In the genomic region with DNA sequence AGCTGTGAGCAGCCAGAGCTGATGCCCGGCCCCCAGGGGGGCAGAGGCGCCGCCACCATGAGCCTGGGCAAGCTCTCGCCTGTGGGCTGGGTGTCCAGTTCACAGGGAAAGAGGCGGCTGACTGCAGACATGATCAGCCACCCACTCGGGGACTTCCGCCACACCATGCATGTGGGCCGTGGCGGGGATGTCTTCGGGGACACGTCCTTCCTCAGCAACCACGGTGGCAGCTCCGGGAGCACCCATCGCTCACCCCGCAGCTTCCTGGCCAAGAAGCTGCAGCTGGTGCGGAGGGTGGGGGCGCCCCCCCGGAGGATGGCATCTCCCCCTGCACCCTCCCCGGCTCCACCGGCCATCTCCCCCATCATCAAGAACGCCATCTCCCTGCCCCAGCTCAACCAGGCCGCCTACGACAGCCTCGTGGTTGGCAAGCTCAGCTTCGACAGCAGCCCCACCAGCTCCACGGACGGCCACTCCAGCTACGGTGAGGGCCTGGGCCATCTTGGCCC, we compare ENCODE assay signal across 9 cellular contexts. TPM values are rescaled to one million over a fixed set of nuclear protein-coding genes. Genes with fewer than 3 reads are reported as not detected.
DNase-seq lines count a peak whose midpoint lies in the region; ATAC-seq and TF ChIP-seq lines count a peak whose summit lies in the region.
"Had no signal": no experiment of that assay in that cellular context is flagged by ENCODE, and none has a peak within 500 bp of the region (broad histone marks: within the 10 kb centered on the region; RNA-seq: fewer than 3 reads in every experiment).

No MANE protein-coding gene starts in this region.

- CTCF ChIA-PET in GM10248 (lab: Yijun Ruan, JAX): interaction anchor here (1.1 to 21.7 kb wide), 24 partner anchors 10 to 399 kb away, joined by 3 to 584 read pairs (median 8); partner anchors contain the start of genes GGA1, LGALS2 and MFNG

- H3K27me3 ChIP-seq in smooth muscle cell (ENCODE audit: low read depth): no peaks in the 10 kb centered on the region

- WGBS in smooth muscle cell (ENCODE audit: low lambda C conversion rate): 92% methylated on average over 22 of the region's 28 CpGs

- H2AFZ ChIP-seq in smooth muscle cell (ENCODE audit: low read depth): no peak overlapping the region

- DNase-seq in GM10248 (ENCODE audit: extremely low spot score) (peak; percentile 60), epithelial cell of prostate (ENCODE audit: low read depth, low spot score) (no peak), smooth muscle cell (lab: John Stamatoyannopoulos, UW; ENCODE audit: unreplicated experiment) (no peak), HCEC 1CT (no peak), DMS153 (lab: John Stamatoyannopoulos, UW) (no peak), SK-N-DZ (ENCODE audit: low spot score) (no peak)
- peak; percentile 76 for DNase-seq in activated CD8-positive, alpha-beta memory T cell treated with anti-CD3 and anti-CD28 coated beads for 24 hours
- DNase-seq: NCI-H1694 had no signal

- no peak overlapping the region for H3K4me3 ChIP-seq in smooth muscle cell

- peaks cover 100% of the 10 kb centered on the region for H4K20me1 ChIP-seq in smooth muscle cell (ENCODE audit: low read depth)

- no peaks in the 10 kb centered on the region for H3K36me3 ChIP-seq in smooth muscle cell (ENCODE audit: low read depth)

- no peak overlapping the region for H3K4me2 ChIP-seq in smooth muscle cell

- no peak for TF ChIP-seq CTCF in GM10248 (IDR thresholded peaks at IDR 0.05; ENCODE audit: control extremely low read depth, extremely low read depth, low read depth, missing control alignments)
- TF ChIP-seq CTCF in smooth muscle cell (IDR thresholded peaks at IDR 0.05; ENCODE audit: borderline replicate concordance, insufficient read depth, poor library complexity, severe bottlenecking): no peak

- H3K27ac ChIP-seq in epithelial cell of prostate (peak overlapping the region; percentile 47), smooth muscle cell (ENCODE audit: low read depth) (peak overlapping the region; percentile 3)

- POLR2A ChIA-PET in GM10248 (lab: Yijun Ruan, JAX): no interaction called here

- H3K9me3 ChIP-seq in smooth muscle cell (replicated peaks; ENCODE audit: low read depth): no peaks in the 10 kb centered on the region

- peaks cover 78% of the 10 kb centered on the region for H3K79me2 ChIP-seq in smooth muscle cell (ENCODE audit: low read depth)

- peaks cover 15% of the 10 kb centered on the region for H3K4me1 ChIP-seq in smooth muscle cell (ENCODE audit: low read depth)

- H3K9ac ChIP-seq in smooth muscle cell (ENCODE audit: low read depth): no peak overlapping the region

- no peak for ATAC-seq in GM18909 (IDR thresholded peaks at IDR 0.05; ENCODE audit: poor library complexity, unreplicated experiment)

- peaks cover 23% of the 10 kb centered on the region for H3F3A ChIP-seq in smooth muscle cell (ENCODE audit: low read depth)

RNA-seq across cellular contexts. Expression of gene CDC42EP1, which starts 6.1 kb away (rescaled TPM):
- total RNA-seq in smooth muscle cell: 14.0 and 19.1 TPM in 2 replicates
- 89.6 and 94.9 TPM in 2 replicates for polyA plus RNA-seq in smooth muscle cell
- not detected in 2 replicates for polyA plus RNA-seq in SK-N-DZ (2014; cell fraction: cytosol; rRNA removed)
- polyA plus RNA-seq in SK-N-DZ (2014; cell fraction: nucleus; rRNA removed): not detected in 2 replicates

RNA-seq across cellular contexts. Expression of gene LGALS2, which starts 13.5 kb away (rescaled TPM):
- total RNA-seq in smooth muscle cell: not detected in 2 replicates
- 0.48 and 1.1 TPM in 2 replicates for polyA plus RNA-seq in smooth muscle cell
- polyA plus RNA-seq in SK-N-DZ (2014; cell fraction: cytosol; rRNA removed): not detected in 2 replicates
- polyA plus RNA-seq in SK-N-DZ (2014; cell fraction: nucleus; rRNA removed): not detected in 2 replicates

RNA-seq across cellular contexts. Expression of gene GGA1, which starts 42.3 kb away (rescaled TPM):
- 15.6 and 27.3 TPM in 2 replicates for total RNA-seq in smooth muscle cell
- 44.0 and 59.6 TPM in 2 replicates for polyA plus RNA-seq in smooth muscle cell
- polyA plus RNA-seq in SK-N-DZ (2014; cell fraction: cytosol; rRNA removed): 57.2 and 63.0 TPM in 2 replicates
- 150 and 184 TPM in 2 replicates for polyA plus RNA-seq in SK-N-DZ (2014; cell fraction: nucleus; rRNA removed)

RNA-seq across cellular contexts. Expression of gene CARD10, which starts 47.2 kb away (rescaled TPM):
- 3.7 and 6.0 TPM in 2 replicates for total RNA-seq in smooth muscle cell
- polyA plus RNA-seq in smooth muscle cell: 2.3 and 5.4 TPM in 2 replicates
- 1.8 and 2.6 TPM in 2 replicates for polyA plus RNA-seq in SK-N-DZ (2014; cell fraction: cytosol; rRNA removed)
- polyA plus RNA-seq in SK-N-DZ (2014; cell fraction: nucleus; rRNA removed): 3.1 and 8.4 TPM in 2 replicates

Comparison
In these comparisons a context has a peak if more than half of its experiments do, and no peak if none do; other contexts are left out.
1. DNase-seq: peak in GM10248 (single experiment) and activated CD8-positive, alpha-beta memory T cell treated with anti-CD3 and anti-CD28 coated beads for 24 hours (single experiment); none in epithelial cell of prostate (single experiment), smooth muscle cell (single experiment), HCEC 1CT (single experiment), DMS153 (single experiment) and SK-N-DZ (single experiment).